Comparison of ENCODE assay signal across 17 cellular contexts in the genomic region with DNA sequence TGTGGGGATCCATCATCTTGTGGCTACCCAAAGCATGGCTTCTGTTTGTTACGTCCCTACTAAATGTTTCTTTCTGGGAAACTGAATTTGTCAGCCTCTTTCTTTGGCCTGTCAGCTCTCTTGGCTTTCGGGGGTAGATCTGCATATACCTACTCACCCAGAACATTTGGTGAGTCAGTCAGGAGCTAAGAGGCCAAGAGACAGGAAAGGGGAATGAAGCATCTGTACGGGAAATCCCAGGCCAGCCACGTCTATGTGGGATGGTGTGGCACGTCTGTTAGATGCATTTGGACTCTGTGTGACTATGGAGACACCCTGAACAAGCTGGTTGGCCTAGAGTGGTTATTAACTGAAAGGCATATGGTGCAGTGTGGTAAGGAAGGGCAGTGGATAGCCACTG. TPM values are rescaled to one million over a fixed set of nuclear protein-coding genes. Genes with fewer than 3 reads are reported as not detected.
DNase-seq lines count a peak whose midpoint lies in the region; ATAC-seq, FAIRE-seq and TF ChIP-seq lines count a peak whose summit lies in the region.
"Had no signal": no experiment of that assay in that cellular context is flagged by ENCODE, and none has a peak within 500 bp of the region (broad histone marks: within the 10 kb centered on the region; RNA-seq: fewer than 3 reads in every experiment).

No MANE protein-coding gene starts in this region.

- CTCF ChIA-PET in naive thymus-derived CD4-positive, alpha-beta T cell (lab: Charles Lee): no interaction called here

- 75% methylated on average over 5 of the region's 5 CpGs; no CpG with 5 or more reads in 1 of the 2 donors for WGBS in gastroesophageal sphincter (ENCODE audit: low coverage in 1 of 2), 2 donors

- DNase-seq in Daoy (ENCODE audit: low read depth) (peak; percentile 62), bronchial epithelial cell (ENCODE audit: low read depth) (peak; percentile 1), nucleus accumbens (lab: John Stamatoyannopoulos, UW) (no peak), left lung (no peak)
- DNase-seq in naive thymus-derived CD4-positive, alpha-beta T cell: no peak
- DNase-seq: AML-193, cerebellar nuclear complex, DMS 273 treated with DMSO at 0.1 percent for 48 hours, gastrocnemius medialis, H7, ovary, thyroid gland had no signal

- intact Hi-C loops in naive thymus-derived CD4-positive, alpha-beta T cell (cut with micrococcal nuclease): no loop called here
- intact Hi-C loops in left lung (cut with DNase I): no loop called here

- POLR2A ChIA-PET in naive thymus-derived CD4-positive, alpha-beta T cell (lab: Charles Lee): interaction anchor here (0.6 kb wide), 1 partner anchor 1661 kb away, joined by 4 read pairs; no protein-coding TSS in a partner anchor

- H3K27me3 ChIP-seq in bronchial epithelial cell (ENCODE audit: control insufficient read depth, insufficient read depth, low read length) (no peaks in the 10 kb centered on the region), gastroesophageal sphincter (peaks cover 4% of the 10 kb centered on the region), left lung (no peaks in the 10 kb centered on the region)
- H3K27me3 ChIP-seq in naive thymus-derived CD4-positive, alpha-beta T cell (ENCODE audit: control insufficient read depth in 2 of 2, insufficient read depth in 2 of 2, low read length in 2 of 2): no peaks in the 10 kb centered on the region
- H3K27me3 ChIP-seq: gastrocnemius medialis, ovary, thyroid gland had no signal

- no peak overlapping the region for H3K27ac Mint-ChIP-seq in naive thymus-derived CD4-positive, alpha-beta T cell

- H3K27ac ChIP-seq in gastroesophageal sphincter (no peak overlapping the region), left lung (no peak overlapping the region)
- H3K27ac ChIP-seq in naive thymus-derived CD4-positive, alpha-beta T cell (ENCODE audit: low read depth, low read length): no peak overlapping the region
- H3K27ac ChIP-seq: gastrocnemius medialis, ovary, SK-N-MC, thyroid gland had no signal

- TF ChIP-seq EP300 in gastroesophageal sphincter (IDR thresholded peaks at IDR 0.05): no peak

- H3K9me3 ChIP-seq in gastroesophageal sphincter (no peaks in the 10 kb centered on the region), left lung (no peaks in the 10 kb centered on the region)
- H3K9me3 ChIP-seq in naive thymus-derived CD4-positive, alpha-beta T cell (ENCODE audit: control insufficient read depth in 2 of 3, low read length in 3 of 3): no peaks in the 10 kb centered on the region
- H3K9me3 ChIP-seq: gastrocnemius medialis, ovary, thyroid gland had no signal

- no peaks in the 10 kb centered on the region for H3K4me1 Mint-ChIP-seq in naive thymus-derived CD4-positive, alpha-beta T cell

- H3K4me1 ChIP-seq in gastroesophageal sphincter (no peaks in the 10 kb centered on the region), left lung (no peaks in the 10 kb centered on the region)
- no peaks in the 10 kb centered on the region for H3K4me1 ChIP-seq in naive thymus-derived CD4-positive, alpha-beta T cell (ENCODE audit: control insufficient read depth in 2 of 2, insufficient read depth in 2 of 2, low read length in 2 of 2)
- H3K4me1 ChIP-seq: gastrocnemius medialis, thyroid gland had no signal

- H3K4me3 ChIP-seq in bronchial epithelial cell (ENCODE audit: low read depth, low read length) (no peak overlapping the region), gastroesophageal sphincter (no peak overlapping the region), left lung (no peak overlapping the region)
- H3K4me3 ChIP-seq in naive thymus-derived CD4-positive, alpha-beta T cell (ENCODE audit: low read length): no peak overlapping the region
- H3K4me3 ChIP-seq: gastrocnemius medialis, ovary, SK-N-MC, thyroid gland had no signal

- H3K36me3 Mint-ChIP-seq in naive thymus-derived CD4-positive, alpha-beta T cell: no peaks in the 10 kb centered on the region

- ATAC-seq in GM19351 (IDR thresholded peaks at IDR 0.05; ENCODE audit: unreplicated experiment) (peak; percentile 68), HG03039 (IDR thresholded peaks at IDR 0.05; ENCODE audit: unreplicated experiment) (peak; percentile 71), gastroesophageal sphincter (no peak), left lung (no peak)
- ATAC-seq in naive thymus-derived CD4-positive, alpha-beta T cell: no peak
- ATAC-seq: gastrocnemius medialis had no signal

- H3K4me3 Mint-ChIP-seq in naive thymus-derived CD4-positive, alpha-beta T cell: no peak overlapping the region

- TF ChIP-seq POLR2A in gastroesophageal sphincter (IDR thresholded peaks at IDR 0.05): no peak

- H3K9me3 Mint-ChIP-seq in naive thymus-derived CD4-positive, alpha-beta T cell: peaks cover 0 to 7% (median 1%) of the 10 kb centered on the region in 11 donors

- FAIRE-seq in bronchial epithelial cell (lab: Jason Lieb, UNC): peak; percentile 92
- FAIRE-seq: islet of Langerhans had no signal

- peaks cover 4 to 38% (median 30%) of the 10 kb centered on the region in 5 donors for H3K27me3 Mint-ChIP-seq in naive thymus-derived CD4-positive, alpha-beta T cell

- H3K36me3 ChIP-seq in bronchial epithelial cell (ENCODE audit: control insufficient read depth, insufficient read depth, low read length) (no peaks in the 10 kb centered on the region), gastroesophageal sphincter (no peaks in the 10 kb centered on the region), left lung (no peaks in the 10 kb centered on the region)
- no peaks in the 10 kb centered on the region for H3K36me3 ChIP-seq in naive thymus-derived CD4-positive, alpha-beta T cell (ENCODE audit: control insufficient read depth in 2 of 3, insufficient read depth in 3 of 3, low read length in 3 of 3)
- H3K36me3 ChIP-seq: gastrocnemius medialis, ovary, thyroid gland had no signal

- TF ChIP-seq CTCF in bronchial epithelial cell (IDR thresholded peaks at IDR 0.05; ENCODE audit: insufficient read depth, low read length, severe bottlenecking) (no peak), gastroesophageal sphincter (IDR thresholded peaks at IDR 0.05) (no peak), left lung (IDR thresholded peaks at IDR 0.05) (no peak)

RNA-seq across cellular contexts. Expression of gene CDO1, which starts 58.1 kb away (rescaled TPM):
- total RNA-seq in Daoy (2014; rRNA removed; shearing (Covaris generic)): 10.7 and 15.9 TPM in 2 replicates
- total RNA-seq in bronchial epithelial cell: not detected in 2 replicates
- 10 to 100 TPM in 3 of 4 donors, 1 to 10 TPM in 1; 9.7 to 29.9 (median 13.3) TPM for total RNA-seq in gastroesophageal sphincter
- under 1 TPM in 1 of 5 experiments, not detected in 4; 0.22 TPM for total RNA-seq in naive thymus-derived CD4-positive, alpha-beta T cell
- polyA plus RNA-seq in naive thymus-derived CD4-positive, alpha-beta T cell: not detected
- 1 to 10 TPM; 4.9 to 5.8 TPM for total RNA-seq in left lung

Comparison
In these comparisons a context has a peak if more than half of its experiments do, and no peak if none do; other contexts are left out.
1. DNase-seq: peak in Daoy (single experiment) and bronchial epithelial cell (single experiment); none in nucleus accumbens (0 of 56), naive thymus-derived CD4-positive, alpha-beta T cell (0 of 9) and left lung (0 of 2).
2. ATAC-seq: peak in GM19351 (single experiment) and HG03039 (single experiment); none in gastroesophageal sphincter (single experiment), naive thymus-derived CD4-positive, alpha-beta T cell (single experiment) and left lung (single experiment).